Comparison of ENCODE assay signal across 8 cellular contexts in the genomic region with DNA sequence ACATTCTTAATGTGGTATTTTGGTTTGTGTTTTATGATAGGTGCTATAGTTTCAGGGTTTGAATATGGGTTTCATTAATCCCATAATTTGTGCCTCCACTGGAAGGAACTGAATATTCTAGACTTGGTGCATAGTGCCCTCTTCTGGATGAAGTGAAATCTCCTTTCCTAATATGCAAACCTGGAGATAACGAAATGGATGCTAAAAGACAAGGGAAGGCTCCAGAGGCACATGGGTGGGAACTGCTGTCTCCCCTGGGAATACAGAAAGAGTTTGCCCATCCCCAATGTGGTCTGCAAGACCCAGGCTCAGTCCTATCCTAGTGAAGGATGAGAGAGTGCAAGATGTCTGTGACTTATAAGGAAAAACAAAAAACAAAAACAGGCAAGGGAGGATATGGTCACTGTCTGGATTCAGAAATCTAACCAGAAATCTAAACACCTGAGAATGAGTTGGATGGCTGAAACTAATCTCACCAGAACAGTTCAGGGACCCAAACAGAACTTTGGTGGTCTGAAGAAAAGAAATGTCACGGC.
DNase-seq lines count a peak whose midpoint lies in the region; ATAC-seq, FAIRE-seq and TF ChIP-seq lines count a peak whose summit lies in the region.

No MANE protein-coding gene starts in this region.

- no peak overlapping the region for H3K4me3 ChIP-seq in endothelial cell of umbilical vein (replicated peaks in 1 of 3; ENCODE audit: insufficient read depth in 1 of 3, low read depth in 1 of 3, low read length in 3 of 3)

- no peak overlapping the region for H3K9ac ChIP-seq in endothelial cell of umbilical vein (replicated peaks; ENCODE audit: extremely low read depth, insufficient read depth, low read length)

- CTCF ChIA-PET in endothelial cell of umbilical vein (lab: Charles Lee) = no interaction called here

- peak; percentile 45 for ATAC-seq in stimulated activated naive CD8-positive, alpha-beta T cell treated with anti-CD3 and anti-CD28 coated beads, Interleukin-15, amount 100 ng/mL, for 72 hours
- no peak for ATAC-seq in stimulated activated naive CD8-positive, alpha-beta T cell treated with anti-CD3 and anti-CD28 coated beads, Interleukin-15, Interleukin-2, amounts not matched to agents 100 U/mL and 50 U/mL, for 24 hours
- ATAC-seq in activated T-helper 17 cell treated with anti-CD3 and anti-CD28 coated beads, Interleukin-2, amount 50 U/mL, for 72 hours (replicated peaks) = no peak

- dilution Hi-C loops in endothelial cell of umbilical vein (cut with MboI; ENCODE audit: extremely low pct_ligation_motif_present, low sequenced_read_pairs) = no loop called here

- no peak overlapping the region for H3K4me2 ChIP-seq in endothelial cell of umbilical vein (ENCODE audit: insufficient read depth, low read length)

- H3K36me3 Mint-ChIP-seq in activated T-helper 17 cell treated with anti-CD3 and anti-CD28 coated beads, Interleukin-2, amount 50 U/mL, for 72 hours (ENCODE audit: low read depth) = no peaks in the 10 kb centered on the region

- peak; percentile 46 to 47 for TF ChIP-seq CTCF in endothelial cell of umbilical vein (IDR thresholded peaks at IDR 0.05; ENCODE audit: extremely low read depth in 1 of 2, insufficient read depth in 1 of 2, low read depth in 1 of 2, low read length in 2 of 2)

- H3K4me3 Mint-ChIP-seq in stimulated activated naive CD8-positive, alpha-beta T cell treated with anti-CD3 and anti-CD28 coated beads, Interleukin-15, amount 100 ng/mL, for 72 hours = no peak overlapping the region
- H3K4me3 Mint-ChIP-seq in activated T-helper 17 cell treated with anti-CD3 and anti-CD28 coated beads, Interleukin-2, amount 50 U/mL, for 72 hours = no peak overlapping the region

- H3K27me3 ChIP-seq in endothelial cell of umbilical vein (ENCODE audit: control insufficient read depth in 2 of 2, insufficient read depth in 2 of 2, low read length in 2 of 2) = peaks cover 7 to 9% of the 10 kb centered on the region in 2 experiments

- no peak for TF ChIP-seq POLR2A in endothelial cell of umbilical vein (IDR thresholded peaks at IDR 0.05; ENCODE audit: low read depth, low read length)

- no peak overlapping the region for H2AFZ ChIP-seq in endothelial cell of umbilical vein (ENCODE audit: low read depth, low read length)

- H3K4me1 Mint-ChIP-seq in stimulated activated naive CD8-positive, alpha-beta T cell treated with anti-CD3 and anti-CD28 coated beads, Interleukin-15, amount 100 ng/mL, for 72 hours = peaks cover 9% of the 10 kb centered on the region
- H3K4me1 Mint-ChIP-seq in activated T-helper 17 cell treated with anti-CD3 and anti-CD28 coated beads, Interleukin-2, amount 50 U/mL, for 72 hours = peaks cover 10% of the 10 kb centered on the region

- peak; percentile 72 for FAIRE-seq in endothelial cell of umbilical vein (lab: Jason Lieb, UNC)

- peaks cover 27% of the 10 kb centered on the region for H3K4me1 ChIP-seq in endothelial cell of umbilical vein (ENCODE audit: control insufficient read depth, extremely low read depth, insufficient read depth, low read length)

- no peak overlapping the region for H3K27ac Mint-ChIP-seq in stimulated activated naive CD8-positive, alpha-beta T cell treated with anti-CD3 and anti-CD28 coated beads, Interleukin-15, amount 100 ng/mL, for 72 hours
- H3K27ac Mint-ChIP-seq in activated T-helper 17 cell treated with anti-CD3 and anti-CD28 coated beads, Interleukin-2, amount 50 U/mL, for 72 hours = no peak overlapping the region

- no peaks in the 10 kb centered on the region for H3K9me1 ChIP-seq in endothelial cell of umbilical vein (replicated peaks; ENCODE audit: control insufficient read depth, extremely low read depth, insufficient read depth, low read length)

- no peaks in the 10 kb centered on the region for H3K9me3 ChIP-seq in endothelial cell of umbilical vein (replicated peaks; ENCODE audit: control insufficient read depth, insufficient read depth, low read length)

- H4K20me1 ChIP-seq in endothelial cell of umbilical vein (replicated peaks; ENCODE audit: control insufficient read depth, extremely low read depth, insufficient read depth, low read length) = no peaks in the 10 kb centered on the region

- H3K9me3 Mint-ChIP-seq in stimulated activated naive CD8-positive, alpha-beta T cell treated with anti-CD3 and anti-CD28 coated beads, Interleukin-15, amount 100 ng/mL, for 72 hours = no peaks in the 10 kb centered on the region
- H3K9me3 Mint-ChIP-seq in activated T-helper 17 cell treated with anti-CD3 and anti-CD28 coated beads, Interleukin-2, amount 50 U/mL, for 72 hours = no peaks in the 10 kb centered on the region

- no peak for DNase-seq in stimulated activated naive CD8-positive, alpha-beta T cell treated with anti-CD3 and anti-CD28 coated beads, Interleukin-15, amount 100 ng/mL, for 72 hours
- no peak for DNase-seq in stimulated activated naive CD8-positive, alpha-beta T cell treated with anti-CD3 and anti-CD28 coated beads, Interleukin-15, Interleukin-2, amounts not matched to agents 100 U/mL and 50 U/mL, for 24 hours
- DNase-seq in LoVo (ENCODE audit: low spot score) (peak; percentile 46), OCI-M1 (lab: John Stamatoyannopoulos, UW) (peak; percentile 70), endothelial cell of umbilical vein (ENCODE audit: low read depth, low spot score) (peak; percentile 61), pons (ENCODE audit: low spot score) (peak; percentile 61)
- DNase-seq in stimulated activated CD8-positive, alpha-beta memory T cell treated with anti-CD3 and anti-CD28 coated beads, Interleukin-4, amount 100 ng/mL, for 48 hours = no peak

- H3K79me2 ChIP-seq in endothelial cell of umbilical vein (ENCODE audit: control insufficient read depth, insufficient read depth, low read length) = no peaks in the 10 kb centered on the region

- intact Hi-C loops in endothelial cell of umbilical vein (cut with micrococcal nuclease) = loop anchor here (1.0 to 10.0 kb wide), 12 partner anchors 24 to 1798 kb away; no protein-coding TSS in a partner anchor

- no peak overlapping the region for H3K27ac ChIP-seq in endothelial cell of umbilical vein (ENCODE audit: insufficient read depth, low read depth, low read length)

- BruUV-seq in endothelial cell of umbilical vein (replicated peaks; lab: Mats Ljungman, UMichigan) = no TSS peak

- POLR2A ChIA-PET in endothelial cell of umbilical vein (lab: Charles Lee) = no interaction called here

- no peaks in the 10 kb centered on the region for H3K36me3 ChIP-seq in endothelial cell of umbilical vein (ENCODE audit: control insufficient read depth in 2 of 2, extremely low read depth in 1 of 2, insufficient read depth in 2 of 2, low read length in 2 of 2)

- peaks cover 42% of the 10 kb centered on the region for H3K27me3 Mint-ChIP-seq in stimulated activated naive CD8-positive, alpha-beta T cell treated with anti-CD3 and anti-CD28 coated beads, Interleukin-15, amount 100 ng/mL, for 72 hours
- peaks cover 16% of the 10 kb centered on the region for H3K27me3 Mint-ChIP-seq in activated T-helper 17 cell treated with anti-CD3 and anti-CD28 coated beads, Interleukin-2, amount 50 U/mL, for 72 hours

TF ChIP-seq in endothelial cell of umbilical vein, 7 proteins besides CTCF, POLR2A, EP300 and RAD21:
- no peak for TF ChIP-seq EZH2 (IDR thresholded peaks at IDR 0.05; ENCODE audit: borderline replicate concordance, low read depth, low read length, severe bottlenecking)
- no peak for TF ChIP-seq POLR2AphosphoS5 (IDR thresholded peaks at IDR 0.05; ENCODE audit: insufficient read depth, low read depth, low read length)
- no peak for TF ChIP-seq MYC (IDR thresholded peaks at IDR 0.05; ENCODE audit: low read depth, low read length)
- TF ChIP-seq FOS (IDR thresholded peaks at IDR 0.05; ENCODE audit: borderline replicate concordance, insufficient read depth, low read length) = no peak
- TF ChIP-seq GATA2 (IDR thresholded peaks at IDR 0.05; ENCODE audit: insufficient read depth, insufficient read length, low read depth, low read length) = no peak
- no peak for TF ChIP-seq JUN (IDR thresholded peaks at IDR 0.05; ENCODE audit: borderline replicate concordance, insufficient read depth, insufficient read length, low read depth)
- TF ChIP-seq, protein P1, sequence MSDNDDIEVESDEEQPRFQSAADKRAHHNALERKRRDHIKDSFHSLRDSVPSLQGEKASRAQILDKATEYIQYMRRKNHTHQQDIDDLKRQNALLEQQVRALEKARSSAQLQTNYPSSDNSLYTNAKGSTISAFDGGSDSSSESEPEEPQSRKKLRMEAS (IDR thresholded peaks at IDR 0.05; ENCODE audit: insufficient read depth, insufficient read length) = no peak
TF ChIP-seq in endothelial cell of umbilical vein: peak in this region for 0.

Comparison
In these comparisons a context has a peak if more than half of its experiments do, and no peak if none do; other contexts are left out.
1. DNase-seq: peak in LoVo (single experiment), OCI-M1 (single experiment), endothelial cell of umbilical vein (single experiment) and pons (single experiment); none in stimulated activated naive CD8-positive, alpha-beta T cell treated with anti-CD3 and anti-CD28 coated beads, Interleukin-15, amount 100 ng/mL, for 72 hours (0 of 2), stimulated activated naive CD8-positive, alpha-beta T cell treated with anti-CD3 and anti-CD28 coated beads, Interleukin-15, Interleukin-2, amounts not matched to agents 100 U/mL and 50 U/mL, for 24 hours (single experiment) and stimulated activated CD8-positive, alpha-beta memory T cell treated with anti-CD3 and anti-CD28 coated beads, Interleukin-4, amount 100 ng/mL, for 48 hours (single experiment).